8 cellular contexts compared by ENCODE assay signal in genomic region chr10:102713483-102713813, GRCh38. TPM values are rescaled to one million over a fixed set of nuclear protein-coding genes. Genes with fewer than 3 reads are reported as not detected.
DNase-seq lines count a peak whose midpoint lies in the region; ATAC-seq and TF ChIP-seq lines count a peak whose summit lies in the region.

No MANE protein-coding gene starts in this region.

- intact Hi-C loops in PC-9 (cut with micrococcal nuclease; ENCODE audit: unreplicated experiment) = loop anchor here (5.0 to 10.0 kb wide), 2 partner anchors 66 to 521 kb away; no protein-coding TSS in a partner anchor

- H3K9me3 Mint-ChIP-seq in naive B cell = no peaks in the 10 kb centered on the region

- POLR2A ChIA-PET in PC-9 (lab: Charles Lee; ENCODE audit: unreplicated experiment) = interaction anchor here (0.5 to 0.7 kb wide), 2 partner anchors 37 to 318 kb away, joined by 6 to 27 read pairs; partner anchors contain the start of gene NFKB2

- peaks cover 9% of the 10 kb centered on the region; the same call in 1 of the 2 replicates for H3F3A ChIP-seq in PC-9 (ENCODE audit: insufficient read depth, low read depth)

- H3K36me3 ChIP-seq in H7 (replicated peaks; ENCODE audit: control insufficient read depth, insufficient read depth, low read length) (peaks cover 4% of the 10 kb centered on the region; the same call in 1 of the 2 replicates), PC-9 (ENCODE audit: low read depth) (no peaks in the 10 kb centered on the region), endocrine pancreas (ENCODE audit: control insufficient read depth, insufficient read depth, low read length) (no peaks in the 10 kb centered on the region)

- peak overlapping the region; percentile 89 for H3K4me3 ChIP-seq in GM12875 (ENCODE audit: low read depth, low read length)
- H3K4me3 ChIP-seq in H7 (ENCODE audit: insufficient read depth, low read depth, low read length) = peak overlapping the region; percentile 94
- peak overlapping the region; percentile 86 for H3K4me3 ChIP-seq in PC-9
- peak overlapping the region; percentile 72 for H3K4me3 ChIP-seq in endocrine pancreas (ENCODE audit: control insufficient read depth, insufficient read depth, low read length)

- no peaks in the 10 kb centered on the region for H4K20me1 ChIP-seq in PC-9 (ENCODE audit: insufficient read depth)

- no peaks in the 10 kb centered on the region for H3K27me3 Mint-ChIP-seq in naive B cell

- H3K27me3 ChIP-seq in H7 (ENCODE audit: control insufficient read depth, insufficient read depth, low read length) (no peaks in the 10 kb centered on the region), PC-9 (ENCODE audit: insufficient read depth, low read depth) (no peaks in the 10 kb centered on the region), endocrine pancreas (ENCODE audit: control insufficient read depth, insufficient read depth, low read length) (no peaks in the 10 kb centered on the region)

- H3K36me3 Mint-ChIP-seq in naive B cell = peaks cover 0 to 4% of the 10 kb centered on the region in 2 donors

- ATAC-seq in naive B cell (ENCODE audit: low read depth in 2 of 2) = peak; percentile 68

- H3K27ac Mint-ChIP-seq in naive B cell = peak overlapping the region; percentile 91 to 98 (median 95)

- H2AFZ ChIP-seq in PC-9 = peak overlapping the region; percentile 98

- CTCF ChIA-PET in PC-9 (lab: Charles Lee) = no interaction called here

- H3K4me3 Mint-ChIP-seq in naive B cell = peak overlapping the region; percentile 88 to 99 (median 96)

- peaks cover 23 to 38% (median 33%) of the 10 kb centered on the region in 3 donors for H3K4me1 Mint-ChIP-seq in naive B cell

- TF ChIP-seq CTCF in GM12875 (IDR thresholded peaks at IDR 0.05; ENCODE audit: borderline replicate concordance, insufficient read depth, low read depth, low read length) = peak; percentile 69; the same call in 1 of the 2 replicates
- no peak for TF ChIP-seq CTCF in PC-9 (conservative IDR thresholded peaks at IDR 0.05)

- H3K9me3 ChIP-seq in PC-9 (ENCODE audit: insufficient read depth, low read depth) (no peaks in the 10 kb centered on the region), endocrine pancreas (ENCODE audit: control insufficient read depth, low read length) (no peaks in the 10 kb centered on the region)

- H3K9me2 ChIP-seq in PC-9 (ENCODE audit: insufficient read depth) = no peaks in the 10 kb centered on the region

- TSS peak; percentile 45 for BruUV-seq in PC-9 (replicated peaks; lab: Mats Ljungman, UMichigan)

- peak overlapping the region; percentile 98 for H3K4me2 ChIP-seq in PC-9

- DNase-seq in H7 = no peak
- DNase-seq in PC-9 = no peak
- DNase-seq in naive B cell = no peak
- DNase-seq in ureter (ENCODE audit: low spot score) = no peak
- DNase-seq in SHP77 (lab: John Stamatoyannopoulos, UW) = no peak
- DNase-seq in cerebellar nuclear complex (lab: John Stamatoyannopoulos, UW) = no peak

- H3K27ac ChIP-seq in PC-9 = no peak overlapping the region

- peaks cover 5% of the 10 kb centered on the region; the same call in 1 of the 2 replicates for H3K4me1 ChIP-seq in PC-9 (replicated peaks; ENCODE audit: insufficient read depth)
- H3K4me1 ChIP-seq in endocrine pancreas (ENCODE audit: control insufficient read depth, insufficient read depth, low read length) = peaks cover 20% of the 10 kb centered on the region

- peak overlapping the region; percentile 92 for H3K9ac ChIP-seq in endocrine pancreas (ENCODE audit: control insufficient read depth, insufficient read depth, low read length)

- H3K79me2 ChIP-seq in PC-9 (ENCODE audit: low read depth) = no peaks in the 10 kb centered on the region

RNA-seq across cellular contexts. Expression of gene ARL3, which starts 0.7 kb away (rescaled TPM):
- total RNA-seq in H7 (2014; rRNA removed; shearing (Covaris generic)) = 7.5 and 8.1 TPM in 2 replicates
- total RNA-seq in PC-9 (2021) (7.1 and 9.7 TPM in 2 replicates), ureter (11.2 TPM)
- 1 to 10 TPM in 5 of 6 donors, under 1 TPM in 1; 0.52 to 1.9 (median 1.6) TPM for polyA plus RNA-seq in naive B cell (ENCODE audit: low read depth in 6 of 6)

RNA-seq across cellular contexts. Expression of gene SFXN2, which starts 1.0 kb away (rescaled TPM):
- total RNA-seq in H7 (2014; rRNA removed; shearing (Covaris generic)) = 10.9 and 11.6 TPM in 2 replicates
- total RNA-seq in PC-9 (2021) (5.3 and 5.4 TPM in 2 replicates), ureter (28.3 TPM)
- 10 to 100 TPM in 2 of 6 donors, 1 to 10 TPM in 4; 2.6 to 14.1 (median 8.3) TPM for polyA plus RNA-seq in naive B cell (ENCODE audit: low read depth in 6 of 6)

RNA-seq across cellular contexts. Expression of gene WBP1L, which starts 30.3 kb away (rescaled TPM):
- total RNA-seq in H7 (2014; rRNA removed; shearing (Covaris generic)) = 13.9 and 16.9 TPM in 2 replicates
- 16.2 and 19.7 TPM in 2 replicates for total RNA-seq in PC-9 (2021)
- polyA plus RNA-seq in naive B cell (ENCODE audit: low read depth in 6 of 6) = 10 to 100 TPM; 26.0 to 34.2 (median 29.7) TPM
- total RNA-seq in ureter = 55.2 TPM
